In the genomic region with DNA sequence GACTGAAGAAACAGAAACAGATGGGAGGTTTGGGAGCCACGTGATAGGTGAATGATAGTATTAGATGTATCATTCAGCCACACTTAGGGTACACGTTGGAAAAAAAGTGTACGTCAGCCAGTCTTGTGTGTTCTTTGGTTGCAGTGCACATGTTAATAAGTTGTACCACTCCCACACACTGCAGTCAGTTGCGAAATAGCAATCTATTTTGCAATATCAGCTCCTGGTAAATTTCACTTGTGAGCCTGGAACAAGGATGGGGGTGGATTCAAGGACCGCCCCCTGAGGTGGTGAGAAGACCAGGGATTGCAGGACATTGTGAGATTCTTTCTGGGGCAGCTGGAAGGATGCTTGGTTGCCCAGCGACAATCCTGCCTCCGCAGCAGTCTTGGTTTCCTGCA, we compare ENCODE assay signal across 1 cellular context.
TF ChIP-seq lines count a peak whose summit lies in the region.

No MANE protein-coding gene starts in this region.

TF ChIP-seq in liver, 16 proteins besides CTCF, POLR2A, EP300 and RAD21 (continued from another document):
- TF ChIP-seq, protein P1, sequence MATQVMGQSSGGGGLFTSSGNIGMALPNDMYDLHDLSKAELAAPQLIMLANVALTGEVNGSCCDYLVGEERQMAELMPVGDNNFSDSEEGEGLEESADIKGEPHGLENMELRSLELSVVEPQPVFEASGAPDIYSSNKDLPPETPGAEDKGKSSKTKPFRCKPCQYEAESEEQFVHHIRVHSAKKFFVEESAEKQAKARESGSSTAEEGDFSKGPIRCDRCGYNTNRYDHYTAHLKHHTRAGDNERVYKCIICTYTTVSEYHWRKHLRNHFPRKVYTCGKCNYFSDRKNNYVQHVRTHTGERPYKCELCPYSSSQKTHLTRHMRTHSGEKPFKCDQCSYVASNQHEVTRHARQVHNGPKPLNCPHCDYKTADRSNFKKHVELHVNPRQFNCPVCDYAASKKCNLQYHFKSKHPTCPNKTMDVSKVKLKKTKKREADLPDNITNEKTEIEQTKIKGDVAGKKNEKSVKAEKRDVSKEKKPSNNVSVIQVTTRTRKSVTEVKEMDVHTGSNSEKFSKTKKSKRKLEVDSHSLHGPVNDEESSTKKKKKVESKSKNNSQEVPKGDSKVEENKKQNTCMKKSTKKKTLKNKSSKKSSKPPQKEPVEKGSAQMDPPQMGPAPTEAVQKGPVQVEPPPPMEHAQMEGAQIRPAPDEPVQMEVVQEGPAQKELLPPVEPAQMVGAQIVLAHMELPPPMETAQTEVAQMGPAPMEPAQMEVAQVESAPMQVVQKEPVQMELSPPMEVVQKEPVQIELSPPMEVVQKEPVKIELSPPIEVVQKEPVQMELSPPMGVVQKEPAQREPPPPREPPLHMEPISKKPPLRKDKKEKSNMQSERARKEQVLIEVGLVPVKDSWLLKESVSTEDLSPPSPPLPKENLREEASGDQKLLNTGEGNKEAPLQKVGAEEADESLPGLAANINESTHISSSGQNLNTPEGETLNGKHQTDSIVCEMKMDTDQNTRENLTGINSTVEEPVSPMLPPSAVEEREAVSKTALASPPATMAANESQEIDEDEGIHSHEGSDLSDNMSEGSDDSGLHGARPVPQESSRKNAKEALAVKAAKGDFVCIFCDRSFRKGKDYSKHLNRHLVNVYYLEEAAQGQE (IDR thresholded peaks at IDR 0.05), result peak; percentile 80
- TF ChIP-seq NR2F2 (IDR thresholded peaks at IDR 0.05) (no peak), SP1 (IDR thresholded peaks at IDR 0.05) (peak; percentile 35), TAF1 (conservative IDR thresholded peaks at IDR 0.05) (no peak), HNF4A (conservative IDR thresholded peaks at IDR 0.05) (peak; percentile 42 to 85), GABPA (IDR thresholded peaks at IDR 0.05 in 1 of 2, conservative IDR thresholded peaks at IDR 0.05 in 1 of 2) (peak in 1 of 2 donors; percentile 40), ATF3 (IDR thresholded peaks at IDR 0.05) (peak; percentile 24), FOXA1 (IDR thresholded peaks at IDR 0.05) (peak; percentile 71)
TF ChIP-seq in liver: peak in this region for 13.
